8 cellular contexts compared by ENCODE assay signal in the genomic region with DNA sequence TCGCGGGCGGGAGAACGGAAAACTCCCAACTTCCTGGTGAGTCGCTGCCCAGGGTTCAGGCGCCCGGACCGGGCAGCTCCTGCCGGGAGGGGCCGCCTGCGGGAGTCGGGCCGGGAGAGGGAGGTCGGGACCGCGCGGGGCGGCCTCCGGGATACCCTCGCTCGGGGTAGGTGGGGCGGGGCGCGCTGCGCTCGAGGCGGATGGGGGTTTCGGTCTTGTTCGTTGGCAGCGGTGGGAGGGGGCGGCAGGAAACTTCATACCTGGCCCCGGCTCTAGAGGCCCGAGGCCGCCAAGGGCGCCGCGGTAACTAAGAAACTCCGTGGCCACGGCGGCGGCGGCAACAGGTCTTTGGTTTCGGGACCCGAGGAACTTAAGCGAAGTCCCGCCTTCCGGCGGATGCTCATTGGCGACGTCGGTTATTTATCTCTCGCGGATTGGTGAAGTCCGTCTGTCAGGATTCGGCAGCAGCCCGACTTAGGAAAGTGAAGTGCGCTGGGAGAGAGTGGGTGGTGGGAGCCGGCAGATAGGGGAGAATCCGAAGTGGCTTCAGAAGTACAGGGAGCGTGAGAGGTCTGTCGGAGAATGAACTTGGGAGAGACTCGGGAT. TPM values are rescaled to one million over a fixed set of nuclear protein-coding genes. Genes with fewer than 3 reads are reported as not detected.
DNase-seq lines count a peak whose midpoint lies in the region; ATAC-seq, FAIRE-seq and TF ChIP-seq lines count a peak whose summit lies in the region.

No MANE protein-coding gene starts in this region.

- peaks cover 20 to 35% (median 29%) of the 10 kb centered on the region in 4 donors for H3K4me1 ChIP-seq in upper lobe of left lung

- intact Hi-C loops in left cardiac atrium (cut with DNase I): loop anchor here (5.0 to 10.0 kb wide), 2 partner anchors 47 to 120 kb away; no protein-coding TSS in a partner anchor
- intact Hi-C loops in posterior cingulate gyrus (cut with DNase I): loop anchor here (10.0 kb wide), 1 partner anchor 383 kb away; the partner anchor contains the start of gene DENND1B

- H3K27ac ChIP-seq in upper lobe of left lung: peak overlapping the region; percentile 95 to 100 (median 98)

- no peak for TF ChIP-seq EP300 in upper lobe of left lung (IDR thresholded peaks at IDR 0.05)

- ATAC-seq in HG02852 (IDR thresholded peaks at IDR 0.05; ENCODE audit: unreplicated experiment) (peak; percentile 40), left cardiac atrium (peak; percentile 71 to 74), upper lobe of left lung (ENCODE audit: low FRiP score in 2 of 2) (peak; percentile 82 to 83)

- DNase-seq in GM12892 (ENCODE audit: insufficient read length) (peak; percentile 46), NCI-H1436 (lab: John Stamatoyannopoulos, UW) (peak; percentile 89), T-helper 1 cell (peak; percentile 67 to 87 (median 77)), amniotic epithelial cell (ENCODE audit: low read depth) (peak; percentile 94), left cardiac atrium (peak; percentile 91), posterior cingulate gyrus (peak; percentile 84 to 98 (median 89)), upper lobe of left lung (peak; percentile 93 to 96)

- peak overlapping the region; percentile 59 to 90 (median 88) for H3K4me3 ChIP-seq in upper lobe of left lung

- no peaks in the 10 kb centered on the region for H3K36me3 ChIP-seq in upper lobe of left lung

- peak in 1 of 6 experiments; percentile 5 for TF ChIP-seq CTCF in upper lobe of left lung (IDR thresholded peaks at IDR 0.05)

- peak; percentile 40 for FAIRE-seq in GM12892 (lab: Jason Lieb, UNC)

- H3K27me3 ChIP-seq in upper lobe of left lung: no peaks in the 10 kb centered on the region

- H3K9me3 ChIP-seq in upper lobe of left lung: no peaks in the 10 kb centered on the region

- 0% methylated on average over 14 to 57 of the region's 62 CpGs for WGBS in upper lobe of left lung, 2 donors

- TF ChIP-seq POLR2A in GM12892 (IDR thresholded peaks at IDR 0.05; ENCODE audit: low read depth, low read length): no peak
- TF ChIP-seq POLR2A in upper lobe of left lung (IDR thresholded peaks at IDR 0.05): peak in 2 of 4 donors; percentile 36 to 58

RNA-seq across cellular contexts. Expression of gene NEK7, which starts 0.5 kb away (rescaled TPM):
- 23.1 TPM for polyA plus RNA-seq in GM12892 (2012; ENCODE audit: missing spikeins)
- total RNA-seq in left cardiac atrium: 100 to 1,000 TPM; 155 TPM
- total RNA-seq in upper lobe of left lung: 100 to 1,000 TPM in 4 of 6 donors, 10 to 100 TPM in 2; 55.3 to 137 (median 112) TPM

Comparison
In these comparisons a context has a peak if more than half of its experiments do, and no peak if none do; other contexts are left out.
1. Peak in every context shown above with its lines: DNase-seq, ATAC-seq, H3K4me3 ChIP-seq and H3K27ac ChIP-seq.